1 cellular context compared by ENCODE assay signal in the genomic region with DNA sequence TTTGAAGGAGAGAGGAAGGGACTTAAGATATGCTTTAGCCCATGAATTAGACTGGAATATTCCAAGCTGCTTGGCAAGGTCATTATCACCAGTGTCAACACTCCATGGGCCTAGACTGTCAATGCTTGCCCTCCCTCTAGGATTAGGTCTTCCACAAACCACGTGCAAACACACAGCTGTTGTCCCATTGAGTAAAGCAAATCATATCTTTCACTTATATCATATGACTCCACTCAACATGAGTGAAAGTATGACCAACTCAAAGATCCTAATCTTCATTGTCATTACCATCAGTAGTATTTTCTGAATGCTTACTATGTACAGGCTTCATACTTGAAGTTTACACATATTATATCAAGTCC.
TF ChIP-seq lines count a peak whose summit lies in the region.

No MANE protein-coding gene starts in this region.

TF ChIP-seq in HepG2, 621 proteins besides CTCF, POLR2A, EP300 and RAD21 (continued from another document and continues in another):
- TF ChIP-seq ZNF276 (CRISPR knock-in tag; IDR thresholded peaks at IDR 0.05; ENCODE audit: low read depth) = no peak
- no peak for TF ChIP-seq ZNF674 (CRISPR knock-in tag; IDR thresholded peaks at IDR 0.05; ENCODE audit: low read depth)
- no peak for TF ChIP-seq ZNF430 (CRISPR knock-in tag; IDR thresholded peaks at IDR 0.05)
- no peak for TF ChIP-seq ZFP36L1 (CRISPR knock-in tag; IDR thresholded peaks at IDR 0.05)
- TF ChIP-seq ZNF451 (CRISPR knock-in tag; IDR thresholded peaks at IDR 0.05) = no peak
- TF ChIP-seq SUZ12 (IDR thresholded peaks at IDR 0.05; ENCODE audit: low read depth, low read length) = no peak
- TF ChIP-seq, protein P1, sequence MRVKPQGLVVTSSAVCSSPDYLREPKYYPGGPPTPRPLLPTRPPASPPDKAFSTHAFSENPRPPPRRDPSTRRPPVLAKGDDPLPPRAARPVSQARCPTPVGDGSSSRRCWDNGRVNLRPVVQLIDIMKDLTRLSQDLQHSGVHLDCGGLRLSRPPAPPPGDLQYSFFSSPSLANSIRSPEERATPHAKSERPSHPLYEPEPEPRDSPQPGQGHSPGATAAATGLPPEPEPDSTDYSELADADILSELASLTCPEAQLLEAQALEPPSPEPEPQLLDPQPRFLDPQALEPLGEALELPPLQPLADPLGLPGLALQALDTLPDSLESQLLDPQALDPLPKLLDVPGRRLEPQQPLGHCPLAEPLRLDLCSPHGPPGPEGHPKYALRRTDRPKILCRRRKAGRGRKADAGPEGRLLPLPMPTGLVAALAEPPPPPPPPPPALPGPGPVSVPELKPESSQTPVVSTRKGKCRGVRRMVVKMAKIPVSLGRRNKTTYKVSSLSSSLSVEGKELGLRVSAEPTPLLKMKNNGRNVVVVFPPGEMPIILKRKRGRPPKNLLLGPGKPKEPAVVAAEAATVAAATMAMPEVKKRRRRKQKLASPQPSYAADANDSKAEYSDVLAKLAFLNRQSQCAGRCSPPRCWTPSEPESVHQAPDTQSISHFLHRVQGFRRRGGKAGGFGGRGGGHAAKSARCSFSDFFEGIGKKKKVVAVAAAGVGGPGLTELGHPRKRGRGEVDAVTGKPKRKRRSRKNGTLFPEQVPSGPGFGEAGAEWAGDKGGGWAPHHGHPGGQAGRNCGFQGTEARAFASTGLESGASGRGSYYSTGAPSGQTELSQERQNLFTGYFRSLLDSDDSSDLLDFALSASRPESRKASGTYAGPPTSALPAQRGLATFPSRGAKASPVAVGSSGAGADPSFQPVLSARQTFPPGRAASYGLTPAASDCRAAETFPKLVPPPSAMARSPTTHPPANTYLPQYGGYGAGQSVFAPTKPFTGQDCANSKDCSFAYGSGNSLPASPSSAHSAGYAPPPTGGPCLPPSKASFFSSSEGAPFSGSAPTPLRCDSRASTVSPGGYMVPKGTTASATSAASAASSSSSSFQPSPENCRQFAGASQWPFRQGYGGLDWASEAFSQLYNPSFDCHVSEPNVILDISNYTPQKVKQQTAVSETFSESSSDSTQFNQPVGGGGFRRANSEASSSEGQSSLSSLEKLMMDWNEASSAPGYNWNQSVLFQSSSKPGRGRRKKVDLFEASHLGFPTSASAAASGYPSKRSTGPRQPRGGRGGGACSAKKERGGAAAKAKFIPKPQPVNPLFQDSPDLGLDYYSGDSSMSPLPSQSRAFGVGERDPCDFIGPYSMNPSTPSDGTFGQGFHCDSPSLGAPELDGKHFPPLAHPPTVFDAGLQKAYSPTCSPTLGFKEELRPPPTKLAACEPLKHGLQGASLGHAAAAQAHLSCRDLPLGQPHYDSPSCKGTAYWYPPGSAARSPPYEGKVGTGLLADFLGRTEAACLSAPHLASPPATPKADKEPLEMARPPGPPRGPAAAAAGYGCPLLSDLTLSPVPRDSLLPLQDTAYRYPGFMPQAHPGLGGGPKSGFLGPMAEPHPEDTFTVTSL (CRISPR knock-in tag; IDR thresholded peaks at IDR 0.05; ENCODE audit: borderline replicate concordance) = 0 out of 2 replicates have a peak, but pooled peaks have one; percentile 41
- TF ChIP-seq SAP130 (CRISPR knock-in tag; IDR thresholded peaks at IDR 0.05; ENCODE audit: low read depth) = peak; percentile 89
- TF ChIP-seq, protein P2, sequence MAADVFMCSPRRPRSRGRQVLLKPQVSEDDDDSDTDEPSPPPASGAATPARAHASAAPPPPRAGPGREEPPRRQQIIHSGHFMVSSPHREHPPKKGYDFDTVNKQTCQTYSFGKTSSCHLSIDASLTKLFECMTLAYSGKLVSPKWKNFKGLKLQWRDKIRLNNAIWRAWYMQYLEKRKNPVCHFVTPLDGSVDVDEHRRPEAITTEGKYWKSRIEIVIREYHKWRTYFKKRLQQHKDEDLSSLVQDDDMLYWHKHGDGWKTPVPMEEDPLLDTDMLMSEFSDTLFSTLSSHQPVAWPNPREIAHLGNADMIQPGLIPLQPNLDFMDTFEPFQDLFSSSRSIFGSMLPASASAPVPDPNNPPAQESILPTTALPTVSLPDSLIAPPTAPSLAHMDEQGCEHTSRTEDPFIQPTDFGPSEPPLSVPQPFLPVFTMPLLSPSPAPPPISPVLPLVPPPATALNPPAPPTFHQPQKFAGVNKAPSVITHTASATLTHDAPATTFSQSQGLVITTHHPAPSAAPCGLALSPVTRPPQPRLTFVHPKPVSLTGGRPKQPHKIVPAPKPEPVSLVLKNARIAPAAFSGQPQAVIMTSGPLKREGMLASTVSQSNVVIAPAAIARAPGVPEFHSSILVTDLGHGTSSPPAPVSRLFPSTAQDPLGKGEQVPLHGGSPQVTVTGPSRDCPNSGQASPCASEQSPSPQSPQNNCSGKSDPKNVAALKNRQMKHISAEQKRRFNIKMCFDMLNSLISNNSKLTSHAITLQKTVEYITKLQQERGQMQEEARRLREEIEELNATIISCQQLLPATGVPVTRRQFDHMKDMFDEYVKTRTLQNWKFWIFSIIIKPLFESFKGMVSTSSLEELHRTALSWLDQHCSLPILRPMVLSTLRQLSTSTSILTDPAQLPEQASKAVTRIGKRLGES (CRISPR knock-in tag; IDR thresholded peaks at IDR 0.05; ENCODE audit: borderline replicate concordance) = no peak
- no peak for TF ChIP-seq NFRKB (IDR thresholded peaks at IDR 0.05)
- TF ChIP-seq YEATS2 (CRISPR knock-in tag; IDR thresholded peaks at IDR 0.05; ENCODE audit: borderline replicate concordance) = no peak
- TF ChIP-seq RERE (CRISPR knock-in tag; IDR thresholded peaks at IDR 0.05; ENCODE audit: low read depth) = peak; percentile 46; the same call in 1 of the 2 replicates
- no peak for TF ChIP-seq ZNF572 (CRISPR knock-in tag; IDR thresholded peaks at IDR 0.05)
- peak; percentile 93 for TF ChIP-seq ZNF644 (CRISPR knock-in tag; IDR thresholded peaks at IDR 0.05; ENCODE audit: low read depth)
- no peak for TF ChIP-seq ZNF567 (CRISPR knock-in tag; IDR thresholded peaks at IDR 0.05; ENCODE audit: borderline replicate concordance)
- no peak for TF ChIP-seq PAX8 (CRISPR knock-in tag; IDR thresholded peaks at IDR 0.05; ENCODE audit: borderline replicate concordance)
- TF ChIP-seq MXD3 (CRISPR knock-in tag; IDR thresholded peaks at IDR 0.05) = no peak
- TF ChIP-seq CREM (IDR thresholded peaks at IDR 0.05) = peak; percentile 48; the same call in 1 of the 2 replicates
- no peak for TF ChIP-seq CREM (CRISPR knock-in tag; IDR thresholded peaks at IDR 0.05)
- TF ChIP-seq ZNF773 (CRISPR knock-in tag; IDR thresholded peaks at IDR 0.05; ENCODE audit: borderline replicate concordance) = no peak
- no peak for TF ChIP-seq ZSCAN12 (CRISPR knock-in tag; IDR thresholded peaks at IDR 0.05)
- peak; percentile 63; the same call in 1 of the 2 replicates for TF ChIP-seq PAXIP1 (CRISPR knock-in tag; conservative IDR thresholded peaks at IDR 0.05)
- no peak for TF ChIP-seq ZKSCAN5 (CRISPR knock-in tag; IDR thresholded peaks at IDR 0.05)
- 0 out of 2 replicates have a peak, but pooled peaks have one; percentile 11 for TF ChIP-seq CEBPG (CRISPR knock-in tag; IDR thresholded peaks at IDR 0.05)
- TF ChIP-seq, protein P3, sequence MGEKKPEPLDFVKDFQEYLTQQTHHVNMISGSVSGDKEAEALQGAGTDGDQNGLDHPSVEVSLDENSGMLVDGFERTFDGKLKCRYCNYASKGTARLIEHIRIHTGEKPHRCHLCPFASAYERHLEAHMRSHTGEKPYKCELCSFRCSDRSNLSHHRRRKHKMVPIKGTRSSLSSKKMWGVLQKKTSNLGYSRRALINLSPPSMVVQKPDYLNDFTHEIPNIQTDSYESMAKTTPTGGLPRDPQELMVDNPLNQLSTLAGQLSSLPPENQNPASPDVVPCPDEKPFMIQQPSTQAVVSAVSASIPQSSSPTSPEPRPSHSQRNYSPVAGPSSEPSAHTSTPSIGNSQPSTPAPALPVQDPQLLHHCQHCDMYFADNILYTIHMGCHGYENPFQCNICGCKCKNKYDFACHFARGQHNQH (CRISPR knock-in tag; IDR thresholded peaks at IDR 0.05) = 0 out of 2 replicates have a peak, but pooled peaks have one; percentile 39
- TF ChIP-seq ZNF547 (CRISPR knock-in tag; IDR thresholded peaks at IDR 0.05) = no peak
- TF ChIP-seq HMGA1 (CRISPR knock-in tag; conservative IDR thresholded peaks at IDR 0.05) = no peak
- TF ChIP-seq ZNF501 (CRISPR knock-in tag; IDR thresholded peaks at IDR 0.05) = no peak
